In genomic region chr2:237692601-237693079, GRCh38 we compare ENCODE assay signal across 1 cellular context.
TF ChIP-seq lines count a peak whose summit lies in the region.

No MANE protein-coding gene starts in this region.

TF ChIP-seq in HepG2, 621 proteins besides CTCF, POLR2A, EP300 and RAD21 (continued from another document and continues in another):
- TF ChIP-seq MLXIP (CRISPR knock-in tag; IDR thresholded peaks at IDR 0.05; ENCODE audit: borderline replicate concordance) (no peak), NCOA5 (CRISPR knock-in tag; IDR thresholded peaks at IDR 0.05) (no peak), HNF4A (CRISPR knock-in tag; IDR thresholded peaks at IDR 0.05) (no peak), TARDBP (CRISPR knock-in tag; IDR thresholded peaks at IDR 0.05) (no peak; the same call in 1 of the 2 replicates), ATAD3A (CRISPR knock-in tag; IDR thresholded peaks at IDR 0.05) (no peak), FLYWCH1 (CRISPR knock-in tag; IDR thresholded peaks at IDR 0.05) (no peak), FOSL1 (CRISPR knock-in tag; IDR thresholded peaks at IDR 0.05; ENCODE audit: borderline replicate concordance) (no peak), TRIM22 (IDR thresholded peaks at IDR 0.05) (no peak), LCORL (IDR thresholded peaks at IDR 0.05) (no peak), LCORL (CRISPR knock-in tag; IDR thresholded peaks at IDR 0.05) (0 out of 2 replicates have a peak, but pooled peaks have one; percentile 27), MAF1 (CRISPR knock-in tag; IDR thresholded peaks at IDR 0.05; ENCODE audit: borderline replicate concordance) (no peak), TCF7 (IDR thresholded peaks at IDR 0.05; ENCODE audit: low read depth) (no peak), ZNF710 (CRISPR knock-in tag; IDR thresholded peaks at IDR 0.05; ENCODE audit: borderline replicate concordance) (0 out of 2 replicates have a peak, but pooled peaks have one; percentile 44), AHR (CRISPR knock-in tag; IDR thresholded peaks at IDR 0.05) (no peak), XBP1 (CRISPR knock-in tag; IDR thresholded peaks at IDR 0.05) (no peak), ZNF572 (CRISPR knock-in tag; IDR thresholded peaks at IDR 0.05) (no peak), ZSCAN25 (CRISPR knock-in tag; IDR thresholded peaks at IDR 0.05) (no peak), NFE2L1 (CRISPR knock-in tag; IDR thresholded peaks at IDR 0.05; ENCODE audit: borderline replicate concordance) (no peak), ZNF331 (CRISPR knock-in tag; IDR thresholded peaks at IDR 0.05) (no peak), IRF2 (CRISPR knock-in tag; IDR thresholded peaks at IDR 0.05) (no peak), SMYD3 (CRISPR knock-in tag; IDR thresholded peaks at IDR 0.05) (no peak), ZNF879 (CRISPR knock-in tag; IDR thresholded peaks at IDR 0.05) (no peak), MYC (CRISPR knock-in tag; IDR thresholded peaks at IDR 0.05; ENCODE audit: borderline replicate concordance) (peak; percentile 86), TBL1XR1 (IDR thresholded peaks at IDR 0.05; ENCODE audit: borderline replicate concordance, low read length, partially characterized antibody) (no peak), NR3C1 (CRISPR knock-in tag; IDR thresholded peaks at IDR 0.05) (no peak), TFDP1 (CRISPR knock-in tag; IDR thresholded peaks at IDR 0.05; ENCODE audit: borderline replicate concordance) (peak; percentile 22; the same call in 1 of the 2 replicates), YY1 (IDR thresholded peaks at IDR 0.05; ENCODE audit: insufficient read depth, insufficient replicate concordance, low read depth, low read length) (no peak), TFAP4 (IDR thresholded peaks at IDR 0.05; ENCODE audit: borderline replicate concordance, low read depth) (no peak), ZBTB7B (CRISPR knock-in tag; IDR thresholded peaks at IDR 0.05) (no peak), ETV5 (CRISPR knock-in tag; IDR thresholded peaks at IDR 0.05; ENCODE audit: borderline replicate concordance) (no peak; the same call in 1 of the 2 replicates), ZNF883 (CRISPR knock-in tag; IDR thresholded peaks at IDR 0.05; ENCODE audit: not compliant biosample characterization) (peak; percentile 36), ZNF749 (CRISPR knock-in tag; IDR thresholded peaks at IDR 0.05; ENCODE audit: borderline replicate concordance) (0 out of 2 replicates have a peak, but pooled peaks have one; percentile 45), KLF16 (CRISPR knock-in tag; IDR thresholded peaks at IDR 0.05) (peak in 1 of 2 experiments; percentile 62; a peak in 1 of 4 replicates), HDAC2 (CRISPR knock-in tag; IDR thresholded peaks at IDR 0.05) (no peak), IKZF1 (IDR thresholded peaks at IDR 0.05) (no peak), ZNF788 (CRISPR knock-in tag; IDR thresholded peaks at IDR 0.05; ENCODE audit: borderline replicate concordance) (no peak), ZNF235 (CRISPR knock-in tag; IDR thresholded peaks at IDR 0.05; ENCODE audit: borderline replicate concordance) (no peak), PREB (CRISPR knock-in tag; IDR thresholded peaks at IDR 0.05) (no peak), ZNF282 (IDR thresholded peaks at IDR 0.05; ENCODE audit: partially characterized antibody) (no peak), ZNF563 (CRISPR knock-in tag; IDR thresholded peaks at IDR 0.05) (no peak), FOXP1 (IDR thresholded peaks at IDR 0.05) (no peak), FOXP1 (CRISPR knock-in tag; IDR thresholded peaks at IDR 0.05) (no peak), RFXAP (CRISPR knock-in tag; IDR thresholded peaks at IDR 0.05; ENCODE audit: borderline replicate concordance) (no peak), ZBTB46 (CRISPR knock-in tag; IDR thresholded peaks at IDR 0.05; ENCODE audit: borderline replicate concordance) (no peak), ZNF251 (CRISPR knock-in tag; IDR thresholded peaks at IDR 0.05) (no peak), NRL (CRISPR knock-in tag; IDR thresholded peaks at IDR 0.05; ENCODE audit: borderline replicate concordance) (no peak; the same call in 1 of the 2 replicates), ZBTB14 (CRISPR knock-in tag; IDR thresholded peaks at IDR 0.05) (no peak; the same call in 1 of the 2 replicates), HNF1B (CRISPR knock-in tag; IDR thresholded peaks at IDR 0.05) (no peak), ZFP36L2 (CRISPR knock-in tag; IDR thresholded peaks at IDR 0.05) (no peak), ZNF33B (CRISPR knock-in tag; IDR thresholded peaks at IDR 0.05) (no peak), FIP1L1 (IDR thresholded peaks at IDR 0.05; ENCODE audit: borderline replicate concordance, insufficient read depth, low read depth, low read length) (no peak), HDAC1 (CRISPR knock-in tag; IDR thresholded peaks at IDR 0.05) (no peak; the same call in 1 of the 2 replicates), E2F2 (CRISPR knock-in tag; IDR thresholded peaks at IDR 0.05; ENCODE audit: borderline replicate concordance) (no peak), SAFB2 (CRISPR knock-in tag; IDR thresholded peaks at IDR 0.05; ENCODE audit: borderline replicate concordance, low read depth) (0 out of 2 replicates have a peak, but pooled peaks have one; percentile 27)
